Comparison of ENCODE assay signal across 15 cellular contexts in the genomic region with DNA sequence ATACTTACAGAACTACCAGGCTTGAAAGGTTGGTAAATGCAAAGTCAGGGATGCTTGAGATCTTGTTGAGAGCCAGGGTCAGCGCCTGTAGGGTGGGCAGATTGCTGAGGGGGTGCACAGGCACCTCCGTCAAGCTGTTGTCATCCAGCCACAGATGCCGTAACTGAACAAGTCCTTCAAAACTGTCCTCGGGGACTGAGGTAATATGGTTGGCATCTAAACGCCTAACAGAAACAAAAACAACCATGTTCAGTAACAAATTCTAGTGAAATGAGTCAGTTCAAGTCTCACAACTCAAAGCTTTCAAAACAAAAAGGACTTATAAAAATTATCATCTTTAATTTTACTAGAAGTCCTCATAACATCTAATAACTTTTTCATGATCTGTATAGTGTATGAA. TPM values are rescaled to one million over a fixed set of nuclear protein-coding genes. Genes with fewer than 3 reads are reported as not detected.
A peak's percentile ranks its signal among the peaks of the same experiment; 100 is the strongest.
DNase-seq lines count a peak whose midpoint lies in the region; ATAC-seq and TF ChIP-seq lines count a peak whose summit lies in the region.
"Had no signal": no experiment of that assay in that cellular context is flagged by ENCODE, and none has a peak within 500 bp of the region (broad histone marks: within the 10 kb centered on the region; RNA-seq: fewer than 3 reads in every experiment).

No MANE protein-coding gene starts in this region.

- in situ Hi-C loops in astrocyte of the cerebellum (cut with HindIII; ENCODE audit: low sequenced_read_pairs) = no loop called here

- intact Hi-C loops in Right ventricle myocardium inferior (cut with DNase I) = no loop called here
- intact Hi-C loops in cardiac septum (cut with DNase I) = no loop called here
- intact Hi-C loops in left ventricle myocardium superior (cut with micrococcal nuclease) = no loop called here
- intact Hi-C loops in aorta (cut with DNase I) = loop anchor here in 1 of 2 donors (2.0 kb wide), 1 partner anchor 88 kb away; the partner anchor contains the start of gene LGR4

- peaks cover 0 to 5% of the 10 kb centered on the region in 2 donors for H3K4me1 ChIP-seq in aorta (ENCODE audit: control insufficient read depth in 1 of 2, insufficient read depth in 2 of 2, low read length in 2 of 2)

- no peak for DNase-seq in Right ventricle myocardium inferior (ENCODE audit: missing footprints)
- no peak for DNase-seq in cardiac septum (ENCODE audit: low spot score)
- peak; percentile 45 for DNase-seq in astrocyte of the cerebellum (ENCODE audit: low read depth)
- DNase-seq in left ventricle myocardium superior = no peak
- DNase-seq in aorta = peak in 1 of 2 donors; percentile 51
- no peak for DNase-seq in NCI-H226
- DNase-seq: activated CD4-positive, alpha-beta T cell treated with anti-CD3 and anti-CD28 coated beads, Interleukin-2, amount 50 U/mL, for 1 hour; activated naive CD4-positive, alpha-beta T cell treated with anti-CD3 and anti-CD28 coated beads, Interleukin-2, amount 50 U/mL, for 16 hours; erythroblast; NCI-H510A; sigmoid colon; stimulated activated CD8-positive, alpha-beta memory T cell treated with anti-CD3 and anti-CD28 coated beads, Interleukin-4, amount 100 ng/mL, for 48 hours had no signal

- WGBS in aorta, 2 donors = 1 to 5% methylated on average over 5 of the region's 5 CpGs

- H3K36me3 ChIP-seq in aorta (ENCODE audit: control insufficient read depth in 1 of 2, insufficient read depth in 2 of 2, low read length in 1 of 2) = no peaks in the 10 kb centered on the region

- ATAC-seq in Right ventricle myocardium inferior = peak; percentile 63
- peak; percentile 63 for ATAC-seq in left ventricle myocardium superior
- ATAC-seq in aorta (ENCODE audit: low FRiP score) = peak; percentile 66
- ATAC-seq in GM18868 (IDR thresholded peaks at IDR 0.05; ENCODE audit: unreplicated experiment) = no peak
- no peak for ATAC-seq in GM19467 (IDR thresholded peaks at IDR 0.05; ENCODE audit: unreplicated experiment)

- H3K4me3 ChIP-seq in astrocyte of the cerebellum (ENCODE audit: low read depth, low read length) = no peak overlapping the region
- peak overlapping the region; percentile 42 to 63 for H3K4me3 ChIP-seq in aorta (ENCODE audit: low read length in 2 of 2)
- H3K4me3 ChIP-seq: sigmoid colon, SK-N-MC had no signal

- H3K9me3 ChIP-seq in aorta (ENCODE audit: control insufficient read depth, low read length) = no peaks in the 10 kb centered on the region
- H3K9me3 ChIP-seq: sigmoid colon had no signal

- peak overlapping the region in 1 of 2 donors; percentile 37 for H3K27ac ChIP-seq in aorta (ENCODE audit: low read depth in 1 of 2, low read length in 2 of 2)
- H3K27ac ChIP-seq: sigmoid colon, SK-N-MC had no signal

- no peaks in the 10 kb centered on the region for H3K27me3 ChIP-seq in aorta (ENCODE audit: control insufficient read depth in 1 of 2, insufficient read depth in 2 of 2, low read length in 1 of 2)
- H3K27me3 ChIP-seq: sigmoid colon had no signal

- no peak for TF ChIP-seq CTCF in astrocyte of the cerebellum (IDR thresholded peaks at IDR 0.05; ENCODE audit: low read depth, low read length, missing control alignments)

RNA-seq across cellular contexts. Expression of gene CCDC34, which starts 22.2 kb away (rescaled TPM):
- total RNA-seq in Right ventricle myocardium inferior = 3.8 TPM
- total RNA-seq in cardiac septum = 2.3 TPM
- 9.8 TPM for total RNA-seq in left ventricle myocardium superior
- total RNA-seq in aorta = 1 to 10 TPM; 1.4 to 3.1 TPM
- polyA plus RNA-seq in aorta = 1 to 10 TPM; 3.8 to 6.4 TPM

Comparison
In these comparisons a context has a peak if more than half of its experiments do, and no peak if none do; other contexts are left out.
1. ATAC-seq: peak in Right ventricle myocardium inferior (single experiment), left ventricle myocardium superior (single experiment) and aorta (single experiment); none in GM18868 (single experiment) and GM19467 (single experiment).